Comparison of ENCODE assay signal across 8 cellular contexts in the genomic region with DNA sequence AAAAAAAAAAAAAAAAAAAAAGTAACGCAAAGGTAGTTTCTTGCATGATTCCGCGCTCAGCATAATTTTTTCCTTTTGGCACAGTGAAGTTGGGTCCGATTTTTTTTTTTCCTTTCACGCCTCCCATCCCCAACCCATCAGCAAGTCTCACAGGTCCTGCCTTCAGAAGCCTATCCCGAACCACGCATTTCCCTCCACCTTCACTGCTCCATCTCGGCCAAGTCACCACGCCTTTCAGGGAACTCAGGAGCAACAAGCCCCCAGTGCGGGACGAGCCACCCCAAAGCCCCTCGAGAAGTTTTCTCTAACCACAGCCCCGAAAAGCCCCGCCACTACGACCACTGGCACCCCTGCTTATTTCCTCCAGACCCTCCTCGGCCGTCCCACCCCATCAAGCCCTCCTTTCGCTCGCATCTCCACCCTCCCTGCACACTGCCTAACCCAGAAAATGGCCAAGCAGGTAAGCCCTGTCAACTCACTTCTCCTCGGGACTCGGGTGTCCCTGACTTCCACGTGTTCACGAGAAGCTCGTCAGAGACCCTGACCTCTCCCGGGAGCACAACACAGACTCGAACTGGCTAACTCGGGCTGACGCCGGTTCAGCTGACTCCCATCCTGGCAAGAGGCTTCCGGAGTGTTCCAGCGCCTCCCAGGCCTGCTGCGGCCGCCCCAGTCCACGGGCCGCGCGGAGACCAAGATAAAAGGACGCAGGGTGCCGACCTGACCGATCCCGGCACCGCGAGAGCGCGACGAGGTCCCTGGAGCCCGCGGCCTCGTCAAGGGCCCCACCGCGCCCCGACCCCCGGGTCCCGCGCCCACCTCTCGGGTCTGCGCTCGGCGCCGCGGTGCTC. TPM values are rescaled to one million over a fixed set of nuclear protein-coding genes. Genes with fewer than 3 reads are reported as not detected.
DNase-seq lines count a peak whose midpoint lies in the region; ATAC-seq, FAIRE-seq and TF ChIP-seq lines count a peak whose summit lies in the region.

No MANE protein-coding gene starts in this region.

- H3K27me3 ChIP-seq in Caco-2 (replicated peaks; ENCODE audit: control insufficient read depth, insufficient read depth, low read length) (no peaks in the 10 kb centered on the region), heart right ventricle (no peaks in the 10 kb centered on the region), ovary (no peaks in the 10 kb centered on the region)

- DNase-seq in Caco-2 (peak in 1 of 2 experiments; percentile 46), LNCaP clone FGC (ENCODE audit: low read depth) (no peak), heart right ventricle (peak in 1 of 2 donors; percentile 59), ovary (peak; percentile 55 to 73 (median 61)), GDM1 (lab: John Stamatoyannopoulos, UW) (no peak), H54 (ENCODE audit: insufficient read length, low spot score) (no peak)
- DNase-seq in activated naive CD8-positive, alpha-beta T cell treated with anti-CD3 and anti-CD28 coated beads, Interleukin-2, amount 50 U/mL, for 24 hours, result peak; percentile 39

- H3K36me3 ChIP-seq in Caco-2 (ENCODE audit: control insufficient read depth, insufficient read depth, low read length) (peaks cover 2% of the 10 kb centered on the region), heart right ventricle (peaks cover 0 to 28% (median 0%) of the 10 kb centered on the region in 9 donors), ovary (no peaks in the 10 kb centered on the region)

- POLR2A ChIA-PET in Caco-2 (lab: Charles Lee), result interaction anchor here (0.9 to 2.0 kb wide), 5 partner anchors 10 to 366 kb away, joined by 3 to 42 read pairs (median 6); partner anchors contain the start of genes NSD2, TACC3, TMEM129 and UVSSA

- H3K9me3 ChIP-seq in Caco-2 (no peaks in the 10 kb centered on the region), heart right ventricle (no peaks in the 10 kb centered on the region), ovary (no peaks in the 10 kb centered on the region)

- 6% methylated on average over 61 of the region's 61 CpGs for WGBS in heart right ventricle, 2 donors
- WGBS in ovary, 3 donors, result 4 to 8% (median 6%) methylated on average over 37 to 61 of the region's 61 CpGs

- H3K27ac ChIP-seq in heart right ventricle, result peak overlapping the region; percentile 99 to 100 (median 100)
- H3K27ac ChIP-seq in ovary, result peak overlapping the region; percentile 77 to 100

- no TSS peak for BruUV-seq in Caco-2 (replicated peaks; lab: Mats Ljungman, UMichigan)

- TF ChIP-seq POLR2A in ovary (IDR thresholded peaks at IDR 0.05) (no peak), H54 (IDR thresholded peaks at IDR 0.05; ENCODE audit: low read depth, low read length) (no peak)

- TF ChIP-seq CTCF in Caco-2 (IDR thresholded peaks at IDR 0.05; ENCODE audit: insufficient read depth in 1 of 2, low read depth in 1 of 2, low read length in 1 of 2, severe bottlenecking in 1 of 2, unreplicated experiment in 1 of 2) (no peak), LNCaP clone FGC (IDR thresholded peaks at IDR 0.05; ENCODE audit: control insufficient read depth, extremely low read depth, insufficient read depth) (no peak), heart right ventricle (IDR thresholded peaks at IDR 0.05) (no peak), ovary (IDR thresholded peaks at IDR 0.05) (no peak)

- FAIRE-seq in H54 (lab: Jason Lieb, UNC), result no peak

- H3K4me3 Mint-ChIP-seq in Caco-2 (ENCODE audit: unreplicated experiment), result peak overlapping the region; percentile 99
- H3K4me3 Mint-ChIP-seq in activated naive CD8-positive, alpha-beta T cell treated with anti-CD3 and anti-CD28 coated beads, Interleukin-2, amount 50 U/mL, for 24 hours, result peak overlapping the region; percentile 98

- ATAC-seq in GM21529 (IDR thresholded peaks at IDR 0.05; ENCODE audit: unreplicated experiment), result peak; percentile 3
- ATAC-seq in activated naive CD8-positive, alpha-beta T cell treated with anti-CD3 and anti-CD28 coated beads, Interleukin-2, amount 50 U/mL, for 24 hours, result no peak
- peak; percentile 5 to 36 (median 16) for ATAC-seq in heart right ventricle

- H3K4me1 Mint-ChIP-seq in Caco-2 (ENCODE audit: low read depth, unreplicated experiment), result peaks cover 29% of the 10 kb centered on the region
- peaks cover 69% of the 10 kb centered on the region for H3K4me1 Mint-ChIP-seq in activated naive CD8-positive, alpha-beta T cell treated with anti-CD3 and anti-CD28 coated beads, Interleukin-2, amount 50 U/mL, for 24 hours

- no peaks in the 10 kb centered on the region for H3K27me3 Mint-ChIP-seq in Caco-2 (ENCODE audit: insufficient read depth, unreplicated experiment)
- no peaks in the 10 kb centered on the region for H3K27me3 Mint-ChIP-seq in activated naive CD8-positive, alpha-beta T cell treated with anti-CD3 and anti-CD28 coated beads, Interleukin-2, amount 50 U/mL, for 24 hours

- no peak for TF ChIP-seq EP300 in ovary (IDR thresholded peaks at IDR 0.05)

- H3K4me1 ChIP-seq in Caco-2 (peaks cover 29% of the 10 kb centered on the region), heart right ventricle (peaks cover 11 to 67% (median 36%) of the 10 kb centered on the region in 9 donors), ovary (ENCODE audit: insufficient read depth) (peaks cover 9% of the 10 kb centered on the region)

- H3K27ac Mint-ChIP-seq in Caco-2 (ENCODE audit: unreplicated experiment), result peak overlapping the region; percentile 94
- H3K27ac Mint-ChIP-seq in activated naive CD8-positive, alpha-beta T cell treated with anti-CD3 and anti-CD28 coated beads, Interleukin-2, amount 50 U/mL, for 24 hours, result peak overlapping the region; percentile 93

- H3K4me3 ChIP-seq in Caco-2 (ENCODE audit: low read depth, low read length) (peak overlapping the region; percentile 68), LNCaP clone FGC (ENCODE audit: low read depth, low read length) (peak overlapping the region; percentile 80), heart right ventricle (peak overlapping the region; percentile 70 to 98 (median 92)), ovary (peak overlapping the region; percentile 83)

- peaks cover 77% of the 10 kb centered on the region for H3K36me3 Mint-ChIP-seq in Caco-2 (ENCODE audit: insufficient read depth, unreplicated experiment)
- H3K36me3 Mint-ChIP-seq in activated naive CD8-positive, alpha-beta T cell treated with anti-CD3 and anti-CD28 coated beads, Interleukin-2, amount 50 U/mL, for 24 hours (ENCODE audit: low read depth), result peaks cover 60% of the 10 kb centered on the region

- intact Hi-C loops in Caco-2 (cut with micrococcal nuclease; ENCODE audit: unreplicated experiment) (loop anchor here (5.0 kb wide), 1 partner anchor 551 kb away; the partner anchor contains the start of gene MXD4), heart right ventricle (cut with DNase I) (no loop called here), ovary (cut with DNase I) (no loop called here)

- CTCF ChIA-PET in Caco-2 (lab: Charles Lee), result interaction anchor here (1.0 to 1.8 kb wide), 3 partner anchors 10 to 18 kb away, joined by 5 to 13 read pairs (median 7); partner anchors contain the start of genes TACC3 and TMEM129

- no peaks in the 10 kb centered on the region for H3K9me3 Mint-ChIP-seq in Caco-2 (ENCODE audit: unreplicated experiment)
- no peaks in the 10 kb centered on the region for H3K9me3 Mint-ChIP-seq in activated naive CD8-positive, alpha-beta T cell treated with anti-CD3 and anti-CD28 coated beads, Interleukin-2, amount 50 U/mL, for 24 hours

RNA-seq across cellular contexts. Expression of gene SLBP, which starts 0.8 kb away (rescaled TPM):
- 113 and 116 TPM in 2 replicates for total RNA-seq in Caco-2 (2022)
- 10 to 100 TPM; 10.9 to 17.7 (median 12.8) TPM for total RNA-seq in heart right ventricle
- 10 to 100 TPM; 11.2 to 16.2 TPM for polyA plus RNA-seq in heart right ventricle
- total RNA-seq in ovary, result 10 to 100 TPM; 32.0 to 51.4 (median 36.7) TPM
- 10 to 100 TPM; 30.9 to 64.8 TPM for polyA plus RNA-seq in ovary

RNA-seq across cellular contexts. Expression of gene TMEM129, which starts 9.8 kb away (rescaled TPM):
- 36.5 and 39.0 TPM in 2 replicates for total RNA-seq in Caco-2 (2022)
- total RNA-seq in heart right ventricle, result 10 to 100 TPM; 28.1 to 45.6 (median 34.3) TPM
- 10 to 100 TPM; 28.6 to 33.0 TPM for polyA plus RNA-seq in heart right ventricle
- total RNA-seq in ovary, result 10 to 100 TPM; 27.6 to 42.5 (median 40.3) TPM
- polyA plus RNA-seq in ovary, result 10 to 100 TPM in 1 of 2 donors, 1 to 10 TPM in 1; 5.6 to 43.2 TPM

RNA-seq across cellular contexts. Expression of gene TACC3, which starts 10.0 kb away (rescaled TPM):
- total RNA-seq in Caco-2 (2022), result 104 and 106 TPM in 2 replicates
- total RNA-seq in heart right ventricle, result 10 to 100 TPM in 2 of 10 donors, 1 to 10 TPM in 8; 2.3 to 15.6 (median 3.9) TPM
- 10 to 100 TPM in 1 of 2 donors, 1 to 10 TPM in 1; 6.0 to 16.2 TPM for polyA plus RNA-seq in heart right ventricle
- total RNA-seq in ovary, result 10 to 100 TPM in 1 of 7 donors, 1 to 10 TPM in 6; 2.1 to 10.4 (median 6.0) TPM
- polyA plus RNA-seq in ovary, result 1 to 10 TPM; 5.3 to 7.0 TPM

RNA-seq across cellular contexts. Expression of gene FAM53A, which starts 27.2 kb away (rescaled TPM):
- total RNA-seq in Caco-2 (2022) (4.1 and 5.2 TPM in 2 replicates), heart right ventricle (1 to 10 TPM in 3 of 10 donors, under 1 TPM in 7; 0.24 to 1.5 (median 0.70) TPM), ovary (1 to 10 TPM; 1.7 to 5.1 (median 2.4) TPM)
- polyA plus RNA-seq in heart right ventricle (under 1 TPM; 0.73 to 0.97 TPM), ovary (1 to 10 TPM in 1 of 2 donors, under 1 TPM in 1; 0.32 to 4.3 TPM)

Comparison
In these comparisons a context has a peak if more than half of its experiments do, and no peak if none do; other contexts are left out.
1. DNase-seq: peak in activated naive CD8-positive, alpha-beta T cell treated with anti-CD3 and anti-CD28 coated beads, Interleukin-2, amount 50 U/mL, for 24 hours (single experiment) and ovary (5 of 5); none in LNCaP clone FGC (single experiment), GDM1 (single experiment) and H54 (single experiment).
2. Peak in every context shown above with its lines, with median percentiles within 50 percentile points of each other: H3K4me3 ChIP-seq.